10 cellular contexts compared by ENCODE assay signal in genomic region chr4:118398226-118399090, GRCh38. TPM values are rescaled to one million over a fixed set of nuclear protein-coding genes. Genes with fewer than 3 reads are reported as not detected.
DNase-seq lines count a peak whose midpoint lies in the region; ATAC-seq and TF ChIP-seq lines count a peak whose summit lies in the region.
"Had no signal": no experiment of that assay in that cellular context is flagged by ENCODE, and none has a peak within 500 bp of the region (broad histone marks: within the 10 kb centered on the region; RNA-seq: fewer than 3 reads in every experiment).

No MANE protein-coding gene starts in this region.

- H3K9me3 ChIP-seq in breast epithelium: no peaks in the 10 kb centered on the region
- H3K9me3 ChIP-seq in lower lobe of right lung: no peaks in the 10 kb centered on the region
- no peaks in the 10 kb centered on the region for H3K9me3 ChIP-seq in Karpas-422 (ENCODE audit: low read length)
- H3K9me3 ChIP-seq in tibial nerve: no peaks in the 10 kb centered on the region

- H3K27ac ChIP-seq in breast epithelium (no peak overlapping the region), lower lobe of right lung (no peak overlapping the region), Karpas-422 (ENCODE audit: low read length) (no peak overlapping the region), tibial nerve (no peak overlapping the region)

- BruUV-seq in MCF 10A (replicated peaks; lab: Mats Ljungman, UMichigan): no TSS peak

- H2AFZ ChIP-seq in Karpas-422 (ENCODE audit: low read length): no peak overlapping the region

- peak; percentile 6 for DNase-seq in MCF 10A (ENCODE audit: unreplicated experiment)
- no peak for DNase-seq in breast epithelium (ENCODE audit: low spot score in 2 of 2)
- DNase-seq in MV-4-11 (lab: John Stamatoyannopoulos, UW): peak; percentile 77
- no peak for DNase-seq in stimulated activated CD4-positive, alpha-beta T cell treated with anti-CD3 and anti-CD28 coated beads, Interleukin-4, amount 100 ng/mL, for 1 hour
- DNase-seq in lower lobe of right lung: no peak
- no peak for DNase-seq in Karpas-422
- no peak for DNase-seq in tibial nerve (ENCODE audit: low spot score in 2 of 2)
- DNase-seq: T1000 had no signal

- CTCF ChIA-PET in MCF 10A (lab: Yijun Ruan, JAX): interaction anchor here (1.0 to 3.3 kb wide), 6 partner anchors 10 to 118 kb away, joined by 3 to 11 read pairs (median 4); partner anchors contain the start of gene PRSS12

- no peaks in the 10 kb centered on the region for H3K27me3 Mint-ChIP-seq in MCF 10A (ENCODE audit: insufficient read depth, unreplicated experiment)

- no peak overlapping the region for H3K4me3 Mint-ChIP-seq in MCF 10A (ENCODE audit: unreplicated experiment)
- H3K4me3 Mint-ChIP-seq: B cell had no signal

- no peaks in the 10 kb centered on the region for H3K9me2 ChIP-seq in Karpas-422 (replicated peaks; ENCODE audit: insufficient read depth, low read length)

- 78 to 80% methylated on average over 5 of the region's 5 CpGs for WGBS in tibial nerve, 2 donors

- H3K27me3 ChIP-seq in breast epithelium (no peaks in the 10 kb centered on the region), lower lobe of right lung (ENCODE audit: low read depth) (no peaks in the 10 kb centered on the region), Karpas-422 (ENCODE audit: low read length) (no peaks in the 10 kb centered on the region), tibial nerve (no peaks in the 10 kb centered on the region)

- no peak for TF ChIP-seq CTCF in MCF 10A (IDR thresholded peaks at IDR 0.05; ENCODE audit: unreplicated experiment)
- no peak for TF ChIP-seq CTCF in breast epithelium (IDR thresholded peaks at IDR 0.05)
- TF ChIP-seq CTCF in lower lobe of right lung (IDR thresholded peaks at IDR 0.05): no peak
- no peak for TF ChIP-seq CTCF in tibial nerve (IDR thresholded peaks at IDR 0.05)

- H3K4me1 Mint-ChIP-seq in MCF 10A (ENCODE audit: insufficient read depth, unreplicated experiment): peaks cover 28% of the 10 kb centered on the region
- H3K4me1 Mint-ChIP-seq: B cell had no signal

- TF ChIP-seq EP300 in tibial nerve (IDR thresholded peaks at IDR 0.05): no peak

- peak; percentile 85 for ATAC-seq in HG02885 (IDR thresholded peaks at IDR 0.05; ENCODE audit: poor library complexity, unreplicated experiment)
- ATAC-seq in lower lobe of right lung: no peak

- no peak overlapping the region for H3K4me3 ChIP-seq in breast epithelium
- no peak overlapping the region for H3K4me3 ChIP-seq in lower lobe of right lung
- no peak overlapping the region for H3K4me3 ChIP-seq in Karpas-422 (ENCODE audit: low read length)
- no peak overlapping the region for H3K4me3 ChIP-seq in tibial nerve

- H3K4me1 ChIP-seq in breast epithelium (no peaks in the 10 kb centered on the region), lower lobe of right lung (no peaks in the 10 kb centered on the region), Karpas-422 (ENCODE audit: low read length) (no peaks in the 10 kb centered on the region), tibial nerve (no peaks in the 10 kb centered on the region)

- H3K36me3 ChIP-seq in breast epithelium: no peaks in the 10 kb centered on the region
- H3K36me3 ChIP-seq in lower lobe of right lung: no peaks in the 10 kb centered on the region
- H3K36me3 ChIP-seq in Karpas-422 (ENCODE audit: insufficient read depth, low read length): no peaks in the 10 kb centered on the region
- H3K36me3 ChIP-seq in tibial nerve: no peaks in the 10 kb centered on the region

- POLR2A ChIA-PET in MCF 10A (lab: Yijun Ruan, JAX): interaction anchor here (0.6 to 2.8 kb wide), 6 partner anchors 19 to 119 kb away, joined by 3 to 19 read pairs (median 9); partner anchors contain the start of gene PRSS12

- H3K4me2 ChIP-seq in Karpas-422 (ENCODE audit: low read depth, low read length, poor library complexity, severe bottlenecking): no peak overlapping the region

- peak overlapping the region; percentile 99 for H3K27ac Mint-ChIP-seq in MCF 10A (ENCODE audit: low read depth, unreplicated experiment)
- H3K27ac Mint-ChIP-seq: B cell had no signal

- no peaks in the 10 kb centered on the region for H3K9me3 Mint-ChIP-seq in MCF 10A (ENCODE audit: unreplicated experiment)

- H3K9ac ChIP-seq in Karpas-422 (ENCODE audit: low read length): no peak overlapping the region

- TF ChIP-seq POLR2A in breast epithelium (IDR thresholded peaks at IDR 0.05) (no peak), tibial nerve (IDR thresholded peaks at IDR 0.05) (no peak)

- no peaks in the 10 kb centered on the region for H3K36me3 Mint-ChIP-seq in MCF 10A (ENCODE audit: insufficient read depth, unreplicated experiment)

- H3K79me2 ChIP-seq in Karpas-422 (ENCODE audit: low read length): no peaks in the 10 kb centered on the region

- intact Hi-C loops in MCF 10A (cut with micrococcal nuclease): no loop called here
- intact Hi-C loops in breast epithelium (cut with DNase I; ENCODE audit: low total_unique reads): no loop called here
- intact Hi-C loops in lower lobe of right lung (cut with DNase I): no loop called here

- no peaks in the 10 kb centered on the region for H4K20me1 ChIP-seq in Karpas-422 (ENCODE audit: insufficient read depth, low read depth, low read length)

RNA-seq across cellular contexts. Expression of gene PRSS12, which starts 45.7 kb away (rescaled TPM):
- total RNA-seq in MCF 10A (2022): 8.9 and 10.7 TPM in 2 replicates
- 1 to 10 TPM in 2 of 3 donors, under 1 TPM in 1; 0.64 to 3.6 (median 2.2) TPM for total RNA-seq in breast epithelium
- total RNA-seq in lower lobe of right lung: 8.5 TPM
- not detected in 2 replicates for total RNA-seq in Karpas-422 (2014; rRNA removed; shearing (Covaris generic); ENCODE audit: low replicate concordance)
- total RNA-seq in tibial nerve: under 1 TPM in 3 of 4 donors, not detected in 1; under 0.01 to 0.90 (median 0.21) TPM
- total RNA-seq: B cell had no signal

Comparison
In these comparisons a context has a peak if more than half of its experiments do, and no peak if none do; other contexts are left out.
1. DNase-seq: peak in MCF 10A (single experiment) and MV-4-11 (single experiment); none in breast epithelium (0 of 2), stimulated activated CD4-positive, alpha-beta T cell treated with anti-CD3 and anti-CD28 coated beads, Interleukin-4, amount 100 ng/mL, for 1 hour (single experiment), lower lobe of right lung (single experiment), Karpas-422 (single experiment) and tibial nerve (0 of 2).